ENCODE assay signal across 1 cellular context in the genomic region with DNA sequence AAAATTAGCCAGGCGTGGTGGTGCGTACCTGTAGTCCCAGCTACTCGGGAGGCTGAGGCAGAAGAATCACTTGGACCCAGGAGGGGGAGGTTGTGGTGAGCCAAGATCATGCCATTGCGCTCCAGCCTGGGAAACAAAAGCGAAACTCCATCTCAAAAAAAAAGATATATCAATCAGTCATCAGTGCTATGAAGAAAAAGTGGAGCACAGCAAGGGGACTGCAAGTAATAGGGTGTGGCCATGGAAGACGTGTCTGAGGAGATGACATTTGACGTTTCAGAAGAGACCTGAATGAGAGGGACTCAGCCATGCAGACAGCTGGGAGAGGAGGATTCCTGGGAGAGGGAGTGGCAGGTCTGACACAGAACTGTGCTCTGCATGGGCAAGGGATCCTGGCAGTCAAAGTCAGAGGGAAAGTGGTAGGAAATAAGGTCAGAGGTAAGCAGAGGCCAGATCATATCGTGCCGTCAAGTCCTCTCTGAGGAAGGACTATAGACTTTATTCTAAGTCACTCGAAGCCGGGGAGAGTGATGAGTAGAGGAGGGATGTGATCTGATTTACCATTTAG.
TF ChIP-seq lines count a peak whose summit lies in the region.

No MANE protein-coding gene starts in this region.

TF ChIP-seq in GM23338, 12 proteins besides CTCF, POLR2A, EP300 and RAD21 (continued from another document):
- TF ChIP-seq, protein P1, sequence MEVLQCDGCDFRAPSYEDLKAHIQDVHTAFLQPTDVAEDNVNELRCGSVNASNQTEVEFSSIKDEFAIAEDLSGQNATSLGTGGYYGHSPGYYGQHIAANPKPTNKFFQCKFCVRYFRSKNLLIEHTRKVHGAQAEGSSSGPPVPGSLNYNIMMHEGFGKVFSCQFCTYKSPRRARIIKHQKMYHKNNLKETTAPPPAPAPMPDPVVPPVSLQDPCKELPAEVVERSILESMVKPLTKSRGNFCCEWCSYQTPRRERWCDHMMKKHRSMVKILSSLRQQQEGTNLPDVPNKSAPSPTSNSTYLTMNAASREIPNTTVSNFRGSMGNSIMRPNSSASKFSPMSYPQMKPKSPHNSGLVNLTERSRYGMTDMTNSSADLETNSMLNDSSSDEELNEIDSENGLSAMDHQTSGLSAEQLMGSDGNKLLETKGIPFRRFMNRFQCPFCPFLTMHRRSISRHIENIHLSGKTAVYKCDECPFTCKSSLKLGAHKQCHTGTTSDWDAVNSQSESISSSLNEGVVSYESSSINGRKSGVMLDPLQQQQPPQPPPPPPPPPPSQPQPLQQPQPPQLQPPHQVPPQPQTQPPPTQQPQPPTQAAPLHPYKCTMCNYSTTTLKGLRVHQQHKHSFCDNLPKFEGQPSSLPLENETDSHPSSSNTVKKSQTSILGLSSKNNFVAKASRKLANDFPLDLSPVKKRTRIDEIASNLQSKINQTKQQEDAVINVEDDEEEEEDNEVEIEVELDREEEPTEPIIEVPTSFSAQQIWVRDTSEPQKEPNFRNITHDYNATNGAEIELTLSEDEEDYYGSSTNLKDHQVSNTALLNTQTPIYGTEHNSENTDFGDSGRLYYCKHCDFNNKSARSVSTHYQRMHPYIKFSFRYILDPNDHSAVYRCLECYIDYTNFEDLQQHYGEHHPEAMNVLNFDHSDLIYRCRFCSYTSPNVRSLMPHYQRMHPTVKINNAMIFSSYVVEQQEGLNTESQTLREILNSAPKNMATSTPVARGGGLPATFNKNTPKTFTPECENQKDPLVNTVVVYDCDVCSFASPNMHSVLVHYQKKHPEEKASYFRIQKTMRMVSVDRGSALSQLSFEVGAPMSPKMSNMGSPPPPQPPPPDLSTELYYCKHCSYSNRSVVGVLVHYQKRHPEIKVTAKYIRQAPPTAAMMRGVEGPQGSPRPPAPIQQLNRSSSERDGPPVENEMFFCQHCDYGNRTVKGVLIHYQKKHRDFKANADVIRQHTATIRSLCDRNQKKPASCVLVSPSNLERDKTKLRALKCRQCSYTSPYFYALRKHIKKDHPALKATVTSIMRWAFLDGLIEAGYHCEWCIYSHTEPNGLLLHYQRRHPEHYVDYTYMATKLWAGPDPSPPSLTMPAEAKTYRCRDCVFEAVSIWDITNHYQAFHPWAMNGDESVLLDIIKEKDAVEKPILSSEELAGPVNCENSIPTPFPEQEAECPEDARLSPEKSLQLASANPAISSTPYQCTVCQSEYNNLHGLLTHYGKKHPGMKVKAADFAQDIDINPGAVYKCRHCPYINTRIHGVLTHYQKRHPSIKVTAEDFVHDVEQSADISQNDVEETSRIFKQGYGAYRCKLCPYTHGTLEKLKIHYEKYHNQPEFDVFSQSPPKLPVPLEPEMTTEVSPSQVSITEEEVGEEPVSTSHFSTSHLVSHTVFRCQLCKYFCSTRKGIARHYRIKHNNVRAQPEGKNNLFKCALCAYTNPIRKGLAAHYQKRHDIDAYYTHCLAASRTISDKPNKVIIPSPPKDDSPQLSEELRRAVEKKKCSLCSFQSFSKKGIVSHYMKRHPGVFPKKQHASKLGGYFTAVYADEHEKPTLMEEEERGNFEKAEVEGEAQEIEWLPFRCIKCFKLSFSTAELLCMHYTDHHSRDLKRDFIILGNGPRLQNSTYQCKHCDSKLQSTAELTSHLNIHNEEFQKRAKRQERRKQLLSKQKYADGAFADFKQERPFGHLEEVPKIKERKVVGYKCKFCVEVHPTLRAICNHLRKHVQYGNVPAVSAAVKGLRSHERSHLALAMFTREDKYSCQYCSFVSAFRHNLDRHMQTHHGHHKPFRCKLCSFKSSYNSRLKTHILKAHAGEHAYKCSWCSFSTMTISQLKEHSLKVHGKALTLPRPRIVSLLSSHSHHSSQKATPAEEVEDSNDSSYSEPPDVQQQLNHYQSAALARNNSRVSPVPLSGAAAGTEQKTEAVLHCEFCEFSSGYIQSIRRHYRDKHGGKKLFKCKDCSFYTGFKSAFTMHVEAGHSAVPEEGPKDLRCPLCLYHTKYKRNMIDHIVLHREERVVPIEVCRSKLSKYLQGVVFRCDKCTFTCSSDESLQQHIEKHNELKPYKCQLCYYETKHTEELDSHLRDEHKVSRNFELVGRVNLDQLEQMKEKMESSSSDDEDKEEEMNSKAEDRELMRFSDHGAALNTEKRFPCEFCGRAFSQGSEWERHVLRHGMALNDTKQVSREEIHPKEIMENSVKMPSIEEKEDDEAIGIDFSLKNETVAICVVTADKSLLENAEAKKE (CRISPR knock-in tag; IDR thresholded peaks at IDR 0.05): no peak
- TF ChIP-seq JUNB (IDR thresholded peaks at IDR 0.05; ENCODE audit: unreplicated experiment): no peak
- TF ChIP-seq ETS1 (IDR thresholded peaks at IDR 0.05): no peak
- TF ChIP-seq CREB1 (CRISPR knock-in tag; IDR thresholded peaks at IDR 0.05; ENCODE audit: low read depth): no peak
- no peak for TF ChIP-seq EZH2 (IDR thresholded peaks at IDR 0.05; ENCODE audit: low read depth, unreplicated experiment)
- TF ChIP-seq ZNF114 (CRISPR knock-in tag; IDR thresholded peaks at IDR 0.05): no peak
